ENCODE assay signal across 8 cellular contexts in the genomic region with DNA sequence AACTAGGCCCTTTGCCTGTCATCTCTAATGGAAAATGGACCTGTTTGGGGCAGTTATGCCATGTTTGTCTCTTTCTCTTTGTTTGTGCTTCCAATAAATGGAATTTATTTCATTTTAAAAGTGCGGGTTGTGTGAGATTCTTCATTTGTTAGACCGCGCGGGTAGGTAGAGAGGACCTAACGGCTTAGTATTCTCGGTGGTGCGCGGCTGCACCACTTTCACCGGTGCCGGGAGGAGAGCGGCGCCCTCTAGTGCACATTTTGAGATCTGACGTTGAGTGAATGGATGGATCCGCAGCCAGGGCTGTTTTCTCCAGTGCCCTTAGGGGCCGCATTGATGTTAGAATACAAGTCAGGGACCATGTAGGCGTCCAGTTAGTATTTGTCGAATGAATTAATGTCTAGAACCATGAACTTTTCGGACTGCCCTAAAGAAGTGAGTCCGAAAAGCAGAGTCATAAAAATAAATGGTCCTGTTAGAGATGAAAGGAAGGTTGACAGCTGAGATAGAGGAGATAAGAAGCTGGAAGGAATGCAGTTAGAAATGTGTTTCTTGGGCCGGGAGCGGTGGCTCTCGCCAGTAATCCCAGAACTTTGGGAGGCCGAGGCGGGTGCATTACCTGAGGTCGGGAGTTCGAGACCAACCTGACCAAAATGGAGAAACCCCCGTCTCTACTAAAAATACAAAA. TPM values are rescaled to one million over a fixed set of nuclear protein-coding genes. Genes with fewer than 3 reads are reported as not detected.
DNase-seq lines count a peak whose midpoint lies in the region; ATAC-seq and TF ChIP-seq lines count a peak whose summit lies in the region.

No MANE protein-coding gene starts in this region.

- peaks cover 2% of the 10 kb centered on the region for H3K27me3 Mint-ChIP-seq in activated T-helper 2 cell treated with anti-CD3 and anti-CD28 coated beads, Interferon-gamma antibody, Interleukin-2, Interleukin-4, amounts not matched to agents 10 μg/mL and 5 μg/mL and 100 μg/mL, durations not matched to agents 14 hours and 24 hours and 36 hours (ENCODE audit: low read depth)
- H3K27me3 Mint-ChIP-seq in osteocyte (ENCODE audit: unreplicated experiment) = peaks cover 18% of the 10 kb centered on the region

- CTCF ChIA-PET in HCT116 (lab: Charles Lee) = interaction anchor here (0.6 to 1.2 kb wide), 3 partner anchors 66 to 136 kb away, joined by 3 to 6 read pairs (median 5); no protein-coding TSS in a partner anchor

- no peaks in the 10 kb centered on the region for H3K9me3 Mint-ChIP-seq in activated T-helper 2 cell treated with anti-CD3 and anti-CD28 coated beads, Interferon-gamma antibody, Interleukin-2, Interleukin-4, amounts not matched to agents 10 μg/mL and 5 μg/mL and 100 μg/mL, durations not matched to agents 14 hours and 24 hours and 36 hours
- H3K9me3 Mint-ChIP-seq in osteocyte (ENCODE audit: unreplicated experiment) = no peaks in the 10 kb centered on the region

- H3K27ac ChIP-seq in HCT116 (ENCODE audit: low read depth, low read length) = no peak overlapping the region
- no peak overlapping the region for H3K27ac ChIP-seq in MM.1S (ENCODE audit: low read length)
- no peak overlapping the region for H3K27ac ChIP-seq in tibial nerve

- no peaks in the 10 kb centered on the region for H3K36me3 ChIP-seq in GM06990 (ENCODE audit: control insufficient read depth, insufficient read depth, low read length)
- no peaks in the 10 kb centered on the region for H3K36me3 ChIP-seq in HCT116 (ENCODE audit: control insufficient read depth in 1 of 2, insufficient read depth in 2 of 2, low read length in 2 of 2)
- H3K36me3 ChIP-seq in MM.1S (replicated peaks; ENCODE audit: insufficient read depth, low read length) = no peaks in the 10 kb centered on the region
- no peaks in the 10 kb centered on the region for H3K36me3 ChIP-seq in tibial nerve

- H3K4me3 ChIP-seq in GM06990 (replicated peaks; ENCODE audit: low read depth, low read length) (no peak overlapping the region), HCT116 (replicated peaks in 1 of 2; ENCODE audit: low read depth in 1 of 2, low read length in 2 of 2) (no peak overlapping the region), MM.1S (ENCODE audit: low read length) (no peak overlapping the region; the same call in 1 of the 2 replicates), foreskin fibroblast (ENCODE audit: low read depth in 1 of 2, low read length in 2 of 2) (no peak overlapping the region), tibial nerve (no peak overlapping the region)

- H3K79me2 ChIP-seq in HCT116 (ENCODE audit: insufficient read depth, low read length) = no peaks in the 10 kb centered on the region
- no peaks in the 10 kb centered on the region for H3K79me2 ChIP-seq in MM.1S (ENCODE audit: low read length)

- RAD21 ChIA-PET in HCT116 (lab: Charles Lee; ENCODE audit: low non-redundant PET in 1 of 2, low total read pairs in 2 of 2, uncharacterized antibody in 2 of 2, unreplicated experiment in 2 of 2) = no interaction called here

- H3K27ac Mint-ChIP-seq in activated T-helper 2 cell treated with anti-CD3 and anti-CD28 coated beads, Interferon-gamma antibody, Interleukin-2, Interleukin-4, amounts not matched to agents 10 μg/mL and 5 μg/mL and 100 μg/mL, durations not matched to agents 14 hours and 24 hours and 36 hours = no peak overlapping the region
- H3K27ac Mint-ChIP-seq in osteocyte (ENCODE audit: unreplicated experiment) = no peak overlapping the region

- BruUV-seq in HCT116 (replicated peaks; lab: Mats Ljungman, UMichigan) = no TSS peak

- no peak for TF ChIP-seq POLR2A in HCT116 (IDR thresholded peaks at IDR 0.05; ENCODE audit: borderline replicate concordance, extremely low read depth, insufficient read depth, insufficient read length)
- no peak for TF ChIP-seq POLR2A in tibial nerve (IDR thresholded peaks at IDR 0.05)

- intact Hi-C loops in HCT116 (cut with micrococcal nuclease) = loop anchor here (1.0 kb wide), 2 partner anchors 65 to 135 kb away; no protein-coding TSS in a partner anchor
- intact Hi-C loops in activated T-helper 2 cell treated with anti-CD3 and anti-CD28 coated beads, Interferon-gamma antibody, Interleukin-2, Interleukin-4, amounts not matched to agents 10 μg/mL and 5 μg/mL and 100 μg/mL, durations not matched to agents 14 hours and 24 hours and 36 hours (cut with micrococcal nuclease) = loop anchor here (1.0 to 5.0 kb wide), 5 partner anchors 14 to 134 kb away; a partner anchor contains a TSS

- H3K9me2 ChIP-seq in HCT116 (ENCODE audit: insufficient read depth) (no peaks in the 10 kb centered on the region), MM.1S (replicated peaks; ENCODE audit: insufficient read depth, low read length) (no peaks in the 10 kb centered on the region)

- no peaks in the 10 kb centered on the region for H3K27me3 ChIP-seq in GM06990 (replicated peaks; ENCODE audit: control insufficient read depth, insufficient read depth, low read length)
- no peaks in the 10 kb centered on the region for H3K27me3 ChIP-seq in HCT116 (ENCODE audit: insufficient read depth, low read length)
- H3K27me3 ChIP-seq in MM.1S (replicated peaks; ENCODE audit: insufficient read depth, low read length) = no peaks in the 10 kb centered on the region
- no peaks in the 10 kb centered on the region for H3K27me3 ChIP-seq in tibial nerve

- TF ChIP-seq RAD21 in HCT116 (IDR thresholded peaks at IDR 0.05; ENCODE audit: low read depth) = peak; percentile 95

- peak; percentile 66 for DNase-seq in GM06990 (ENCODE audit: extremely low read depth, insufficient read length)
- peak; percentile 77 for DNase-seq in HCT116 (ENCODE audit: low read depth, low spot score)
- DNase-seq in MM.1S = peak; percentile 92
- DNase-seq in SHP77 treated with DMSO at 0.1 percent for 48 hours (lab: John Stamatoyannopoulos, UW) = peak; percentile 53
- DNase-seq in activated T-helper 2 cell treated with anti-CD3 and anti-CD28 coated beads, Interferon-gamma antibody, Interleukin-2, Interleukin-4, amounts not matched to agents 10 μg/mL and 5 μg/mL and 100 μg/mL, durations not matched to agents 14 hours and 24 hours and 36 hours (ENCODE audit: low spot score) = peak; percentile 79
- DNase-seq in foreskin fibroblast = peak; percentile 70 to 93
- no peak for DNase-seq in osteocyte (ENCODE audit: extremely low spot score, unreplicated experiment)
- peak; percentile 69 to 91 for DNase-seq in tibial nerve (ENCODE audit: low spot score in 2 of 2)

- H3K9ac ChIP-seq in HCT116 (ENCODE audit: low read length) = no peak overlapping the region
- no peak overlapping the region for H3K9ac ChIP-seq in MM.1S (ENCODE audit: low read length)

- peak; percentile 99 for ATAC-seq in HCT116

- TF ChIP-seq EP300 in tibial nerve (IDR thresholded peaks at IDR 0.05) = no peak

- POLR2A ChIA-PET in HCT116 (lab: Charles Lee) = no interaction called here

- H3K9me3 ChIP-seq in HCT116 (ENCODE audit: control insufficient read depth in 1 of 2, insufficient read depth in 1 of 2, low read depth in 1 of 2, low read length in 2 of 2) = no peaks in the 10 kb centered on the region
- H3K9me3 ChIP-seq in MM.1S (replicated peaks; ENCODE audit: insufficient read depth, low read length) = no peaks in the 10 kb centered on the region
- H3K9me3 ChIP-seq in tibial nerve = no peaks in the 10 kb centered on the region

- no peaks in the 10 kb centered on the region for H4K20me1 ChIP-seq in HCT116 (ENCODE audit: insufficient read depth)
- H4K20me1 ChIP-seq in MM.1S (ENCODE audit: insufficient read depth, low read length) = no peaks in the 10 kb centered on the region

- peaks cover 3% of the 10 kb centered on the region for H3F3A ChIP-seq in MM.1S (ENCODE audit: insufficient read depth, low read length)

- H3K4me1 Mint-ChIP-seq in activated T-helper 2 cell treated with anti-CD3 and anti-CD28 coated beads, Interferon-gamma antibody, Interleukin-2, Interleukin-4, amounts not matched to agents 10 μg/mL and 5 μg/mL and 100 μg/mL, durations not matched to agents 14 hours and 24 hours and 36 hours (ENCODE audit: low read depth) = peaks cover 10% of the 10 kb centered on the region
- peaks cover 4% of the 10 kb centered on the region for H3K4me1 Mint-ChIP-seq in osteocyte (ENCODE audit: unreplicated experiment)

- H3K4me1 ChIP-seq in HCT116 (ENCODE audit: control insufficient read depth in 1 of 2, insufficient read depth in 2 of 2, low read length in 2 of 2) (peaks cover 5 to 10% of the 10 kb centered on the region in 2 experiments; a peak in 3 of 4 replicates), MM.1S (ENCODE audit: low read length) (peaks cover 13% of the 10 kb centered on the region), tibial nerve (peaks cover 0 to 8% (median 0%) of the 10 kb centered on the region in 4 donors)

- H2AFZ ChIP-seq in HCT116 (ENCODE audit: low read depth, low read length, poor library complexity, severe bottlenecking) (peak overlapping the region; percentile 99), MM.1S (ENCODE audit: low read length) (peak overlapping the region; percentile 39)

- H3K4me2 ChIP-seq in HCT116 (ENCODE audit: low read length) = peak overlapping the region; percentile 56
- H3K4me2 ChIP-seq in MM.1S (ENCODE audit: low read depth, low read length) = peak overlapping the region; percentile 56; the same call in 1 of the 2 replicates

- H3K36me3 Mint-ChIP-seq in activated T-helper 2 cell treated with anti-CD3 and anti-CD28 coated beads, Interferon-gamma antibody, Interleukin-2, Interleukin-4, amounts not matched to agents 10 μg/mL and 5 μg/mL and 100 μg/mL, durations not matched to agents 14 hours and 24 hours and 36 hours (ENCODE audit: low read depth) = no peaks in the 10 kb centered on the region
- H3K36me3 Mint-ChIP-seq in osteocyte (ENCODE audit: unreplicated experiment) = no peaks in the 10 kb centered on the region

- WGBS in tibial nerve, 2 donors = 15 to 18% methylated on average over 27 of the region's 27 CpGs

- TF ChIP-seq CTCF in GM06990 (IDR thresholded peaks at IDR 0.05; ENCODE audit: insufficient read depth, low read length, poor library complexity, severe bottlenecking) (peak; percentile 83), HCT116 (IDR thresholded peaks at IDR 0.05 in 2 of 3, conservative IDR thresholded peaks at IDR 0.05 in 1 of 3; ENCODE audit: borderline replicate concordance in 1 of 3, insufficient read depth in 1 of 3, low read depth in 2 of 3, low read length in 2 of 3) (peak; percentile 84 to 96 (median 93)), MM.1S (IDR thresholded peaks at IDR 0.05; ENCODE audit: low read length) (peak; percentile 99), foreskin fibroblast (IDR thresholded peaks at IDR 0.05; ENCODE audit: low read depth, low read length) (peak; percentile 78), osteocyte (IDR thresholded peaks at IDR 0.05) (peak; percentile 92), tibial nerve (IDR thresholded peaks at IDR 0.05) (peak; percentile 74 to 93 (median 86))

- H3K4me3 Mint-ChIP-seq in activated T-helper 2 cell treated with anti-CD3 and anti-CD28 coated beads, Interferon-gamma antibody, Interleukin-2, Interleukin-4, amounts not matched to agents 10 μg/mL and 5 μg/mL and 100 μg/mL, durations not matched to agents 14 hours and 24 hours and 36 hours (ENCODE audit: low read depth) = no peak overlapping the region
- H3K4me3 Mint-ChIP-seq in osteocyte (ENCODE audit: unreplicated experiment) = no peak overlapping the region

RNA-seq across cellular contexts. Expression of a gene that starts 29.3 kb away (rescaled TPM):
- 0.15 TPM for total RNA-seq in HCT116 (2021; ENCODE audit: unreplicated experiment)
- polyA plus RNA-seq in HCT116 (2012) = not detected in 2 replicates
- 6.1 and 7.0 TPM in 2 replicates for total RNA-seq in activated T-helper 2 cell treated with anti-CD3 and anti-CD28 coated beads, Interferon-gamma antibody, Interleukin-2, Interleukin-4, amounts not matched to agents 10 μg/mL and 5 μg/mL and 100 μg/mL, durations not matched to agents 14 hours and 24 hours and 36 hours
- not detected in 2 replicates for total RNA-seq in osteocyte
- 10 to 100 TPM in 2 of 4 donors, 1 to 10 TPM in 2; 6.3 to 15.9 (median 10.4) TPM for total RNA-seq in tibial nerve

RNA-seq across cellular contexts. Expression of a gene that starts 42.0 kb away (rescaled TPM):
- 4.5 TPM for total RNA-seq in HCT116 (2021; ENCODE audit: unreplicated experiment)
- polyA plus RNA-seq in HCT116 (2012) = 2.6 and 3.0 TPM in 2 replicates
- total RNA-seq in activated T-helper 2 cell treated with anti-CD3 and anti-CD28 coated beads, Interferon-gamma antibody, Interleukin-2, Interleukin-4, amounts not matched to agents 10 μg/mL and 5 μg/mL and 100 μg/mL, durations not matched to agents 14 hours and 24 hours and 36 hours = 4.5 and 5.5 TPM in 2 replicates
- total RNA-seq in osteocyte = 5.9 and 8.0 TPM in 2 replicates
- total RNA-seq in tibial nerve = 10 to 100 TPM in 2 of 4 donors, 1 to 10 TPM in 2; 5.9 to 14.3 (median 11.6) TPM

RNA-seq across cellular contexts. Expression of a gene that starts 52.5 kb away (rescaled TPM):
- 106 TPM for total RNA-seq in HCT116 (2021; ENCODE audit: unreplicated experiment)
- 75.0 and 81.3 TPM in 2 replicates for polyA plus RNA-seq in HCT116 (2012)
- 81.5 and 82.2 TPM in 2 replicates for total RNA-seq in activated T-helper 2 cell treated with anti-CD3 and anti-CD28 coated beads, Interferon-gamma antibody, Interleukin-2, Interleukin-4, amounts not matched to agents 10 μg/mL and 5 μg/mL and 100 μg/mL, durations not matched to agents 14 hours and 24 hours and 36 hours
- total RNA-seq in osteocyte = 66.3 and 72.9 TPM in 2 replicates
- total RNA-seq in tibial nerve = 10 to 100 TPM; 65.8 to 70.2 (median 68.3) TPM
